10 cellular contexts compared by ENCODE assay signal in genomic region chr7:131653418-131654248, GRCh38.
DNase-seq lines count a peak whose midpoint lies in the region; ATAC-seq, FAIRE-seq and TF ChIP-seq lines count a peak whose summit lies in the region.
"Had no signal": no experiment of that assay in that cellular context is flagged by ENCODE, and none has a peak within 500 bp of the region (broad histone marks: within the 10 kb centered on the region; RNA-seq: fewer than 3 reads in every experiment).

No MANE protein-coding gene starts in this region.

- POLR2A ChIA-PET in HepG2 (lab: Yijun Ruan, JAX): no interaction called here

- CTCF ChIA-PET in HepG2 (lab: Yijun Ruan, JAX; ENCODE audit: low intra/inter-chr PET ratio, low total read pairs): interaction anchor here (1.2 to 1.8 kb wide), 2 partner anchors 107 to 146 kb away, joined by 3 to 10 read pairs; no protein-coding TSS in a partner anchor

- FAIRE-seq in HepG2 (lab: Jason Lieb, UNC): peak; percentile 50
- FAIRE-seq: endometrium had no signal

- TF ChIP-seq EP300 in HepG2 (IDR thresholded peaks at IDR 0.05; ENCODE audit: low read depth in 2 of 2, low read length in 2 of 2): no peak
- TF ChIP-seq EP300 in HepG2 (CRISPR knock-in tag; IDR thresholded peaks at IDR 0.05; ENCODE audit: borderline replicate concordance): no peak
- TF ChIP-seq EP300 in sigmoid colon (IDR thresholded peaks at IDR 0.05): no peak

- H3K9me3 ChIP-seq in HepG2 (ENCODE audit: low read length): no peaks in the 10 kb centered on the region
- H3K9me3 ChIP-seq in right lobe of liver: no peaks in the 10 kb centered on the region
- H3K9me3 ChIP-seq in NT2/D1 (ENCODE audit: insufficient read depth, low read length): no peaks in the 10 kb centered on the region
- no peaks in the 10 kb centered on the region for H3K9me3 ChIP-seq in sigmoid colon
- H3K9me3 ChIP-seq: tibial artery had no signal

- no peak for ATAC-seq in HepG2
- no peak for ATAC-seq in right lobe of liver
- ATAC-seq in GM18511 (IDR thresholded peaks at IDR 0.05; ENCODE audit: unreplicated experiment): no peak

- H3K9ac ChIP-seq in HepG2 (ENCODE audit: insufficient read depth, low read depth, low read length) (no peak overlapping the region), NT2/D1 (ENCODE audit: insufficient read length, low read depth) (peak overlapping the region; percentile 89)

- DNase-seq in HepG2 (ENCODE audit: low spot score) (no peak), right lobe of liver (no peak), NT2/D1 (ENCODE audit: low read depth, low spot score) (no peak), foreskin fibroblast (peak; percentile 11 to 27), substantia nigra (lab: John Stamatoyannopoulos, UW) (no peak), sigmoid colon (no peak)
- DNase-seq in activated CD4-positive, alpha-beta T cell treated with anti-CD3 and anti-CD28 coated beads for 48 hours: no peak
- DNase-seq: tibial artery had no signal

- BruUV-seq in HepG2 (replicated peaks; lab: Mats Ljungman, UMichigan): no TSS peak

- H3K36me3 ChIP-seq in HepG2 (replicated peaks in 1 of 2; ENCODE audit: control insufficient read depth in 1 of 2, insufficient read depth in 2 of 2, low read length in 2 of 2) (no peaks in the 10 kb centered on the region), right lobe of liver (no peaks in the 10 kb centered on the region), NT2/D1 (ENCODE audit: insufficient read depth, insufficient read length, low read length) (peaks cover 25% of the 10 kb centered on the region), sigmoid colon (no peaks in the 10 kb centered on the region)
- H3K36me3 ChIP-seq: tibial artery had no signal

- H3K27me3 ChIP-seq in HepG2 (ENCODE audit: control insufficient read depth in 1 of 2, insufficient read depth in 2 of 2, low read length in 2 of 2) (peaks cover 0 to 6% of the 10 kb centered on the region in 2 experiments; a peak in 3 of 5 replicates), right lobe of liver (no peaks in the 10 kb centered on the region), NT2/D1 (ENCODE audit: insufficient read depth, insufficient read length) (no peaks in the 10 kb centered on the region), sigmoid colon (no peaks in the 10 kb centered on the region)

- intact Hi-C loops in HepG2 (cut with micrococcal nuclease; ENCODE audit: unreplicated experiment) (loop anchor here (1.0 kb wide), 2 partner anchors 108 to 145 kb away; no protein-coding TSS in a partner anchor), right lobe of liver (cut with DNase I) (loop anchor here (5.0 kb wide), 1 partner anchor 146 kb away; no protein-coding TSS in a partner anchor), sigmoid colon (cut with DNase I) (loop anchor here (1.0 to 5.0 kb wide), 3 partner anchors 96 to 145 kb away; partner anchors contain the start of gene PODXL)

- no peaks in the 10 kb centered on the region for H4K20me1 ChIP-seq in HepG2 (ENCODE audit: insufficient read depth, low read length)

- H3K4me1 ChIP-seq in HepG2 (ENCODE audit: insufficient read depth, low read length) (no peaks in the 10 kb centered on the region), right lobe of liver (no peaks in the 10 kb centered on the region), NT2/D1 (ENCODE audit: insufficient read depth, insufficient read length) (peaks cover 13% of the 10 kb centered on the region), sigmoid colon (peaks cover 0 to 13% (median 11%) of the 10 kb centered on the region in 4 donors)
- H3K4me1 ChIP-seq: tibial artery had no signal

- TF ChIP-seq CTCF in HepG2 (CRISPR knock-in tag; IDR thresholded peaks at IDR 0.05): no peak
- no peak for TF ChIP-seq CTCF in right lobe of liver (IDR thresholded peaks at IDR 0.05)
- no peak for TF ChIP-seq CTCF in foreskin fibroblast (IDR thresholded peaks at IDR 0.05; ENCODE audit: low read depth, low read length)
- TF ChIP-seq CTCF in sigmoid colon (IDR thresholded peaks at IDR 0.05): no peak

- whole genome bisulfite sequencing in HepG2 (ENCODE audit: low lambda C conversion rate): 32% methylated on average over 12 of the region's 12 CpGs
- 62% methylated on average over 10 of the region's 12 CpGs for whole genome bisulfite sequencing in right lobe of liver (ENCODE audit: insufficient coverage, low coverage, low lambda C conversion rate, missing lambda C conversion rate)
- WGBS in sigmoid colon, 2 donors: 36 to 54% methylated on average over 12 of the region's 12 CpGs

- no peak for TF ChIP-seq POLR2A in HepG2 (IDR thresholded peaks at IDR 0.05; ENCODE audit: insufficient read depth in 1 of 2, low read depth in 2 of 2, low read length in 2 of 2)
- TF ChIP-seq POLR2A in right lobe of liver (IDR thresholded peaks at IDR 0.05): no peak
- no peak for TF ChIP-seq POLR2A in sigmoid colon (IDR thresholded peaks at IDR 0.05)

- H3K27ac ChIP-seq in HepG2 (ENCODE audit: extremely low read length, insufficient read depth, low read length): no peak overlapping the region
- no peak overlapping the region for H3K27ac ChIP-seq in right lobe of liver
- no peak overlapping the region for H3K27ac ChIP-seq in substantia nigra (ENCODE audit: low read depth, low read length, poor library complexity, severe bottlenecking)
- H3K27ac ChIP-seq in sigmoid colon: no peak overlapping the region
- H3K27ac ChIP-seq: tibial artery had no signal

- no peak for TF ChIP-seq RAD21 in HepG2 (CRISPR knock-in tag; IDR thresholded peaks at IDR 0.05)

- no peak overlapping the region for H3K4me3 ChIP-seq in HepG2 (replicated peaks in 1 of 3; ENCODE audit: insufficient read depth in 1 of 3, low read depth in 2 of 3, low read length in 3 of 3)
- H3K4me3 ChIP-seq in right lobe of liver: no peak overlapping the region
- H3K4me3 ChIP-seq in NT2/D1 (ENCODE audit: insufficient read length, low read depth): peak overlapping the region; percentile 72
- H3K4me3 ChIP-seq in foreskin fibroblast (ENCODE audit: low read depth in 1 of 2, low read length in 2 of 2): no peak overlapping the region
- no peak overlapping the region for H3K4me3 ChIP-seq in sigmoid colon
- H3K4me3 ChIP-seq: tibial artery had no signal

- no peaks in the 10 kb centered on the region for H3K79me2 ChIP-seq in HepG2 (ENCODE audit: insufficient read depth, low read length)

- no peak overlapping the region for H3K4me2 ChIP-seq in HepG2 (ENCODE audit: low read depth, low read length)

- in situ Hi-C loops in HepG2 (cut with HindIII; ENCODE audit: extremely low pct_ligation_motif_present, low pct_unique_long_range_greater_than_20kb): loop anchor here (10.0 kb wide), 1 partner anchor 149 kb away; no protein-coding TSS in a partner anchor

- no peak overlapping the region for H2AFZ ChIP-seq in HepG2 (ENCODE audit: low read length)

TF ChIP-seq in HepG2, 621 proteins besides CTCF, POLR2A, EP300 and RAD21 (continues in another document):
- TF ChIP-seq, protein P1, sequence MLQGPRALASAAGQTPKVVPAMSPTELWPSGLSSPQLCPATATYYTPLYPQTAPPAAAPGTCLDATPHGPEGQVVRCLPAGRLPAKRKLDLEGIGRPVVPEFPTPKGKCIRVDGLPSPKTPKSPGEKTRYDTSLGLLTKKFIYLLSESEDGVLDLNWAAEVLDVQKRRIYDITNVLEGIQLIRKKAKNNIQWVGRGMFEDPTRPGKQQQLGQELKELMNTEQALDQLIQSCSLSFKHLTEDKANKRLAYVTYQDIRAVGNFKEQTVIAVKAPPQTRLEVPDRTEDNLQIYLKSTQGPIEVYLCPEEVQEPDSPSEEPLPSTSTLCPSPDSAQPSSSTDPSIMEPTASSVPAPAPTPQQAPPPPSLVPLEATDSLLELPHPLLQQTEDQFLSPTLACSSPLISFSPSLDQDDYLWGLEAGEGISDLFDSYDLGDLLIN (CRISPR knock-in tag; IDR thresholded peaks at IDR 0.05; ENCODE audit: borderline replicate concordance): no peak
- TF ChIP-seq AKNA (CRISPR knock-in tag; IDR thresholded peaks at IDR 0.05; ENCODE audit: borderline replicate concordance) (no peak), TMF1 (CRISPR knock-in tag; IDR thresholded peaks at IDR 0.05; ENCODE audit: low read depth) (no peak)

Comparison
In these comparisons a context has a peak if more than half of its experiments do, and no peak if none do; other contexts are left out.
1. DNase-seq: peak in foreskin fibroblast (2 of 2); none in HepG2 (single experiment), right lobe of liver (0 of 3), NT2/D1 (single experiment), substantia nigra (0 of 49), sigmoid colon (single experiment) and activated CD4-positive, alpha-beta T cell treated with anti-CD3 and anti-CD28 coated beads for 48 hours (single experiment).